9 cellular contexts compared by ENCODE assay signal in the genomic region with DNA sequence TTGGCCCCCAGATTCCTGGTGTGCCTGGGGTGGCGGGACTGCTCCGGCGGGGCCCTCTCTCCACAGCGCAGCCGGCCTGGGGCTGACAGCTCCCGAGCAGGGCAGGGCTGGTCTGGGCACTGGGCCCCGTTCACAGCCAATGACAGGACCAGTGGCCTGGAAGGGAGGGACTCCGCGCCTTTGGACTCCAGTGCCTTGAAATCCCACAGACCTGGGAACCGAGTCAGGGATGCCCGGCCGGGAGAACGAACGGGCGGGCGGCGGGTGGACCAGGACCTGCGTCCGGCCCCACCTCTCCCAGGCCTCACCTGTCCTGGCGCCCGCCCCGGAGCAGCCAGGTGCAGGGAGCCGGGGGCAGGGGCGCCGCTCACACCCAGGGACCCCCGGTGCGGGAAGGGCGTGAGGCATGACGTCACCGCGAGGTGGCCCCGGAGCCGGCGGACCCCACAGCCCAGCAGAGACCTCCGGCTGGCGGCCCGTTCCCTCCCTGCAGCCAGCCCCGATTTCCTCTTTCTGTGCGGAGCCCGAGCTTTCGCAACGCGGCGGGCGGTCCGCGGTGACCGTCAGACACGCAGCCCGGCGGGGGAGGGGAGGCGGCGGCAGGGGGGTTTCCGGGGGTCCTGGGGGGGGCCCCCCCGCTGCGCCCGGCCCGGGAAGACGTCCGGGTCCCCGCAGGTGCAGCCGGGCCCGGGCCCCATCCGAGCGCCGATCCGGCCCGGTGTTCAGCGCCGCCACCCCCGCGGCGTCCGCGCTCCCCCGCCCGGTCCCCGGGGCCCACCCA. TPM values are rescaled to one million over a fixed set of nuclear protein-coding genes. Genes with fewer than 3 reads are reported as not detected.
A peak's percentile ranks its signal among the peaks of the same experiment; 100 is the strongest.
DNase-seq lines count a peak whose midpoint lies in the region; FAIRE-seq and TF ChIP-seq lines count a peak whose summit lies in the region.
"Had no signal": no experiment of that assay in that cellular context is flagged by ENCODE, and none has a peak within 500 bp of the region (broad histone marks: within the 10 kb centered on the region; RNA-seq: fewer than 3 reads in every experiment).

No MANE protein-coding gene starts in this region.

- H3K9me3 ChIP-seq in mononuclear cell (ENCODE audit: low read depth, low read length) (no peaks in the 10 kb centered on the region), transverse colon (no peaks in the 10 kb centered on the region), SJCRH30 (replicated peaks) (no peaks in the 10 kb centered on the region)

- TF ChIP-seq CTCF in HFF-Myc (IDR thresholded peaks at IDR 0.05; ENCODE audit: low read depth, low read length, missing control alignments): no peak
- TF ChIP-seq CTCF in epithelial cell of esophagus (IDR thresholded peaks at IDR 0.05; ENCODE audit: insufficient read depth, low read depth, low read length, missing control alignments): no peak
- no peak for TF ChIP-seq CTCF in transverse colon (IDR thresholded peaks at IDR 0.05)

- no peak for DNase-seq in HFF-Myc (ENCODE audit: extremely low read depth, low read depth)
- DNase-seq in SK-N-DZ (ENCODE audit: low spot score): peak; percentile 67
- peak; percentile 50 for DNase-seq in epithelial cell of esophagus (ENCODE audit: low read depth)
- peak; percentile 83 for DNase-seq in transverse colon
- DNase-seq in stimulated activated naive CD4-positive, alpha-beta T cell (lab: John Stamatoyannopoulos, UW): no peak
- DNase-seq in SJCRH30: no peak

- intact Hi-C loops in transverse colon (cut with DNase I; ENCODE audit: low total_unique reads): no loop called here

- in situ Hi-C loops in transverse colon (cut with MboI; ENCODE audit: low pct_ligation_motif_present in 1 of 4, low pct_unique_long_range_greater_than_20kb in 1 of 4, low sequenced_read_pairs in 3 of 4): no loop called here

- H3K27ac ChIP-seq in transverse colon (peak overlapping the region; percentile 84 to 91 (median 91)), SJCRH30 (no peak overlapping the region)

- H3K27me3 ChIP-seq in mononuclear cell (ENCODE audit: insufficient read depth, low read length) (no peaks in the 10 kb centered on the region), transverse colon (peaks cover 3% of the 10 kb centered on the region), SJCRH30 (no peaks in the 10 kb centered on the region)

- H3K4me1 ChIP-seq in mononuclear cell (ENCODE audit: insufficient read depth, low read length): peaks cover 70% of the 10 kb centered on the region
- peaks cover 6 to 25% (median 19%) of the 10 kb centered on the region in 4 donors for H3K4me1 ChIP-seq in transverse colon
- H3K4me1 ChIP-seq in SJCRH30: no peaks in the 10 kb centered on the region

- peak; percentile 93 for TF ChIP-seq POLR2A in transverse colon (IDR thresholded peaks at IDR 0.05)

- TF ChIP-seq EP300 in transverse colon (IDR thresholded peaks at IDR 0.05; ENCODE audit: low read depth): no peak

- FAIRE-seq in G401.6 (lab: Jason Lieb, UNC): peak; percentile 48

- H3K36me3 ChIP-seq in transverse colon: no peaks in the 10 kb centered on the region
- no peaks in the 10 kb centered on the region for H3K36me3 ChIP-seq in SJCRH30

- WGBS in transverse colon (ENCODE audit: low coverage in 1 of 2), 2 donors: 3% methylated on average over 48 of the region's 78 CpGs; no CpG with 5 or more reads in 1 of the 2 donors

- H3K4me3 ChIP-seq in HFF-Myc (replicated peaks; ENCODE audit: low read depth, low read length) (peak overlapping the region; percentile 23; the same call in 1 of the 2 replicates), epithelial cell of esophagus (ENCODE audit: low read length) (peak overlapping the region; percentile 46), mononuclear cell (ENCODE audit: low read length) (peak overlapping the region; percentile 58), transverse colon (peak overlapping the region; percentile 32 to 76 (median 64)), SJCRH30 (no peak overlapping the region)

RNA-seq across cellular contexts. Expression of gene ADAP1, which starts 0.7 kb away (rescaled TPM):
- 27.4 and 30.5 TPM in 2 replicates for polyA plus RNA-seq in SK-N-DZ (2014; cell fraction: cytosol; rRNA removed)
- polyA plus RNA-seq in SK-N-DZ (2014; cell fraction: nucleus; rRNA removed): 28.2 and 35.6 TPM in 2 replicates
- total RNA-seq in mononuclear cell: 24.3 TPM
- 100 to 1,000 TPM in 3 of 4 donors, 10 to 100 TPM in 1; 84.9 to 360 (median 169) TPM for total RNA-seq in transverse colon
- 0.04 TPM in 1 of 2 replicates, not detected in the other for total RNA-seq in SJCRH30 (2014; rRNA removed; shearing (Covaris generic))

RNA-seq across cellular contexts. Expression of gene COX19, which starts 21.6 kb away (rescaled TPM):
- polyA plus RNA-seq in SK-N-DZ (2014; cell fraction: cytosol; rRNA removed): 9.5 and 12.6 TPM in 2 replicates
- polyA plus RNA-seq in SK-N-DZ (2014; cell fraction: nucleus; rRNA removed): 6.4 and 9.1 TPM in 2 replicates
- 33.4 TPM for total RNA-seq in mononuclear cell
- 10 to 100 TPM in 3 of 4 donors, 1 to 10 TPM in 1; 8.6 to 30.2 (median 16.9) TPM for total RNA-seq in transverse colon
- 6.4 and 8.6 TPM in 2 replicates for total RNA-seq in SJCRH30 (2014; rRNA removed; shearing (Covaris generic))

RNA-seq across cellular contexts. Expression of gene CYP2W1, which starts 29.2 kb away (rescaled TPM):
- 1.7 and 2.9 TPM in 2 replicates for polyA plus RNA-seq in SK-N-DZ (2014; cell fraction: cytosol; rRNA removed)
- polyA plus RNA-seq in SK-N-DZ (2014; cell fraction: nucleus; rRNA removed): 2.0 and 4.2 TPM in 2 replicates
- total RNA-seq in mononuclear cell (not detected), transverse colon (under 1 TPM in 2 of 4 donors, not detected in 2; 0.41 to 0.95 TPM)
- total RNA-seq in SJCRH30 (2014; rRNA removed; shearing (Covaris generic)): not detected in 2 replicates
- total RNA-seq: T-helper 1 cell treated with Interleukin-12 subunit alpha and Interleukin-12 subunit beta and Interleukin-4 antibody, amounts not matched to agents 30 ng/mL and 1 ng/mL, for 36 hours had no signal

Comparison
In these comparisons a context has a peak if more than half of its experiments do, and no peak if none do; other contexts are left out.
1. DNase-seq: peak in SK-N-DZ (single experiment), epithelial cell of esophagus (single experiment) and transverse colon (single experiment); none in HFF-Myc (single experiment), stimulated activated naive CD4-positive, alpha-beta T cell (0 of 6) and SJCRH30 (0 of 2).
2. RNA of gene ADAP1, which starts 0.7 kb away (total RNA-seq): 84.9 to 360 TPM in transverse colon and 24.3 TPM in mononuclear cell (single experiment); 0.04 TPM in SJCRH30; every median in the first group is over 10 times any median in the second.